In the genomic region with DNA sequence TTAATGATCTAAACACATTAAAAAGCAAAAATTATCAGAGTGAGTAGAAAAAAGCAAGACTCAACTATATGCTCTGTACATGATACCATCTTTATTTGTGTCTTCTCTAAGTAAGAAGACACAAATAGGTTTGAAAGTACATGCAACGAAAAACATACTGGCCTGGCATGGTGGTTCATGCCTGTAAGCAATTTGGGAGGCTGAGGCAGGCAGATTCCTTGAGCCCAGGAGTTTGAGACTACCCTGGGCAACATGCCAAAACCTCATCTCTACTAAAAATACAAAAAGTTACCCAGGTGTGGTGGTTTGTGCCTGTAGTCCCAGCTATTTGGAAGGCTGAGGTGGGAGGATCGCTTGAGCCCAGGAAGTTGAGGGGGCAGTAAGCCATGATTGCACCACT, we compare ENCODE assay signal across 22 cellular contexts.
"Had no signal": no experiment of that assay in that cellular context is flagged by ENCODE, and none has a peak within 500 bp of the region (broad histone marks: within the 10 kb centered on the region; RNA-seq: fewer than 3 reads in every experiment).

No MANE protein-coding gene starts in this region.

- H3K27ac Mint-ChIP-seq: activated B cell treated with CpG ODN at 0.5 μM for 24 hours; activated CD4-positive, alpha-beta memory T cell treated with anti-CD3 and anti-CD28 coated beads, Interleukin-2, amount 10 ng/mL, durations not matched to agents 7 days and 5 days; activated naive CD4-positive, alpha-beta T cell treated with anti-CD3 and anti-CD28 coated beads for 36 hours; activated naive CD8-positive, alpha-beta T cell; activated T-helper 17 cell treated with anti-CD3 and anti-CD28 coated beads, Interleukin-2, amount 50 U/mL, for 72 hours; dendritic cell treated with granulocyte-macrophage colony-stimulating factor and Interleukin-4, amounts not matched to agents 40 ng/mL and 50 ng/mL, for 4 days; T-helper 17 cell had no signal

- H3K9me3 Mint-ChIP-seq: activated B cell treated with CpG ODN at 0.5 μM for 24 hours; activated CD4-positive, alpha-beta memory T cell treated with anti-CD3 and anti-CD28 coated beads, Interleukin-2, amount 10 ng/mL, durations not matched to agents 7 days and 5 days; activated naive CD4-positive, alpha-beta T cell treated with anti-CD3 and anti-CD28 coated beads for 36 hours; activated T-helper 17 cell treated with anti-CD3 and anti-CD28 coated beads, Interleukin-2, amount 50 U/mL, for 72 hours had no signal

- H3K36me3 Mint-ChIP-seq: activated naive CD8-positive, alpha-beta T cell had no signal

- H3K27ac ChIP-seq: brain microvascular endothelial cell had no signal

- DNase-seq: activated B cell treated with CpG ODN at 0.5 μM for 24 hours; activated CD4-positive, alpha-beta memory T cell treated with anti-CD3 and anti-CD28 coated beads, Interleukin-2, amount 10 ng/mL, durations not matched to agents 7 days and 5 days; activated CD4-positive, alpha-beta T cell treated with anti-CD3 and anti-CD28 coated beads, Interleukin-2, amount 50 U/mL, for 1 hour; activated gamma-delta T cell; activated naive CD4-positive, alpha-beta T cell treated with anti-CD3 and anti-CD28 coated beads for 36 hours; activated T-cell treated with anti-CD3 and anti-CD28 coated beads for 4 hours; activated T-cell treated with anti-CD3 and anti-CD28 coated beads, Interleukin-2, amount 50 U/mL, for 48 hours; amygdala; brain microvascular endothelial cell; cerebellar nuclear complex; NCI-H1048; NCI-H2227 treated with DMSO at 0.1 percent for 48 hours; NCI-H446 treated with DMSO at 0.1 percent for 48 hours; NCI-H526; NCI-H82; PC-3; T-helper 17 cell; T-helper 9 cell had no signal

- ATAC-seq: activated T-helper 17 cell treated with anti-CD3 and anti-CD28 coated beads, Interleukin-2, amount 50 U/mL, for 72 hours; PC-3; T-helper 17 cell had no signal

- FAIRE-seq: RCC 7860 had no signal

- H3K4me1 Mint-ChIP-seq: activated B cell treated with CpG ODN at 0.5 μM for 24 hours had no signal

- H3K36me3 ChIP-seq: brain microvascular endothelial cell had no signal

- H3K27me3 Mint-ChIP-seq: activated B cell treated with CpG ODN at 0.5 μM for 24 hours; dendritic cell treated with granulocyte-macrophage colony-stimulating factor and Interleukin-4, amounts not matched to agents 40 ng/mL and 50 ng/mL, for 4 days had no signal

- H3K27me3 ChIP-seq: brain microvascular endothelial cell had no signal

- H3K4me3 Mint-ChIP-seq: activated B cell treated with CpG ODN at 0.5 μM for 24 hours; activated CD4-positive, alpha-beta memory T cell treated with anti-CD3 and anti-CD28 coated beads, Interleukin-2, amount 10 ng/mL, durations not matched to agents 7 days and 5 days; activated naive CD4-positive, alpha-beta T cell treated with anti-CD3 and anti-CD28 coated beads for 36 hours; activated naive CD8-positive, alpha-beta T cell; activated T-helper 17 cell treated with anti-CD3 and anti-CD28 coated beads, Interleukin-2, amount 50 U/mL, for 72 hours; dendritic cell treated with granulocyte-macrophage colony-stimulating factor and Interleukin-4, amounts not matched to agents 40 ng/mL and 50 ng/mL, for 4 days; T-helper 17 cell had no signal
